Comparison of ENCODE assay signal across 1 cellular context in the genomic region with DNA sequence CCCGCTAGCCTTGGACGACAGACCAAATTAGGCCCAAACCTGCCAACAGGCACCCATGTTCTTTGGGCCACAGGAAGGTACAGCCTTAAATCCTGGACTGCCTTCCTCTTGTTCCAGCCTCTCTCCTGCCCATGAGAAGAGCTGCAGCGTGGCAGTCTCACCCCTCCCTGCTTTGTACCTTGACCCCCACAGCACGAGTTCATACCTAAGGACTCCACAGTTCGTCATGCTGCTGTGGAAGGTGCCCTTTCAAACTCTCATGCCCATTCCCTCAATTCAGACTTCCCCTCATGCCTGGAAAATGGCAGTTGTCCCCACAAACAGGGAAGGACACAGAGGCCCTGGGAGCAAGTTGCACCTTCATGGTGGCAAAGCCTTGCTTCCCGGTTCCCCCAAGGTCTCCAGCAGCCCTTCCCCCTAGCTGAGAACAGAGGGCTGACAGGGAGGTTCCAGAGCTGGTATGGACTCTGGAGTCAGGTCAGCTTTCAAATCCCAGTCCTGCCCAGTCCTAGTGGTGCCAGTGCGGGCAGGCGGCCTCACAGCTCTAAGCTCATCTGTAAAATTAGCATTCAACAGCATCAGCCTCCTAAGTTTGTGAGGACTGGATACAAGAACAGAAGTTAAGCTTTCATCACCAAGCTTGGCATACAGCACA.
TF ChIP-seq lines count a peak whose summit lies in the region.

No MANE protein-coding gene starts in this region.

TF ChIP-seq in A549, 52 proteins besides CTCF, POLR2A, EP300 and RAD21:
- TF ChIP-seq ZSCAN20 (CRISPR knock-in tag; IDR thresholded peaks at IDR 0.05) (no peak), MAX (IDR thresholded peaks at IDR 0.05) (no peak), BCL3 (IDR thresholded peaks at IDR 0.05) (0 out of 3 replicates have a peak, but pooled peaks have one; percentile 12)
- TF ChIP-seq, protein P1, sequence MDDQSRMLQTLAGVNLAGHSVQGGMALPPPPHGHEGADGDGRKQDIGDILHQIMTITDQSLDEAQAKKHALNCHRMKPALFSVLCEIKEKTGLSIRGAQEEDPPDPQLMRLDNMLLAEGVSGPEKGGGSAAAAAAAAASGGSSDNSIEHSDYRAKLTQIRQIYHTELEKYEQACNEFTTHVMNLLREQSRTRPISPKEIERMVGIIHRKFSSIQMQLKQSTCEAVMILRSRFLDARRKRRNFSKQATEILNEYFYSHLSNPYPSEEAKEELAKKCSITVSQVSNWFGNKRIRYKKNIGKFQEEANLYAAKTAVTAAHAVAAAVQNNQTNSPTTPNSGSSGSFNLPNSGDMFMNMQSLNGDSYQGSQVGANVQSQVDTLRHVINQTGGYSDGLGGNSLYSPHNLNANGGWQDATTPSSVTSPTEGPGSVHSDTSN (IDR thresholded peaks at IDR 0.05) = 0 out of 2 replicates have a peak, but pooled peaks have one; percentile 0
